Comparison of ENCODE assay signal across 8 cellular contexts in the genomic region with DNA sequence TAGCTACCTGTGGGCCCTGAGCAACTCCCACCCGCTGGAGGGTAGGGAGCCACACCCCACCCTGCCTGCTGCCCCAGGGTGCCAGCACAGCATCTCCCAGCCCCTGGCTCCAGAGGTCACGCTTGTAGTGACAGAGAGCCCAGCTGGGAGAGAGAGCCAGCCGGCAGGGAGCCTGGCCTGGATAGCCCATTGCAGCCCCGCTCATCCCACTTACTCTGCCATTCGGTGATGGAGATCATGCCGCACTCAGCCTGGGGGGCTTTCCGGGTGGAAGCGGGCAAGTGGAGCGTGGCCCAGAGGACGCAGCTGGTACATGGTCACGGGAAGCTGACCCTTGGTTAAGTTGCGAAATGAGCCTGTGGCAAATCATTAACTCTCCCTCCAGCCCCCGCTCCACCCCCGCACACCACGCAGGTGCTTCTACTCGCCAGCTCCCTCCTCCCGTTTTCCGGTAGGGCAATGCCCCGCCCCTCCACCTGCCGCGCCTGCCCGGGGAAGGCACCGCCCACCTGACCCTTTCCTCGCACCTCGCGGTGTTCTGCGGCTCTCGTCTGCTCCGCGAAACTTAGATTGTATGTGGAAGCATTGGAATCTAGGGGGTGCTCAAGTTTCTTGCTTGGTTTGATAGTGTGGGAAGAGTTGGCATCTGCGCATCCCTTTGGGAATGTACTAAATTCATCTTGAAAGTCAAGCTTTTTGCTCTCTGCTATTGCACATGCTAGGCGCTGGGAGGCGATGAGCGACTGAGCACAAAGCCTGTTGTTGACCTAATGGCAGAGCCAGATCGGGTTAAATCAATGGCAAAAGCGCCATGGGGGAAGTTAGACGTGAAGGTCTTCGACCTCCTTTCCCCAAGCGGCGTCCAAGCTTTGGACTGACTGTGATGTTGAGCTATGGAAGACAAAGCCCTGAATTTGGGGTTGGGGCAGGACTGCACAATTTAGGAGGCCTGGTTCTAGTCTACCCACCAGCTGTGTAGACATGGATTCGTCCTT. TPM values are rescaled to one million over a fixed set of nuclear protein-coding genes. Genes with fewer than 3 reads are reported as not detected.
DNase-seq lines count a peak whose midpoint lies in the region; ATAC-seq and TF ChIP-seq lines count a peak whose summit lies in the region.

A gene with protein sequence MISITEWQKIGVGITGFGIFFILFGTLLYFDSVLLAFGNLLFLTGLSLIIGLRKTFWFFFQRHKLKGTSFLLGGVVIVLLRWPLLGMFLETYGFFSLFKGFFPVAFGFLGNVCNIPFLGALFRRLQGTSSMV (minus strand): TSS at position 321 of the 995 bp plus-strand sequence. CDS start 82 bp downstream, at position 239.

- H3K4me1 Mint-ChIP-seq in stimulated activated naive CD8-positive, alpha-beta T cell treated with anti-CD3 and anti-CD28 coated beads, Interleukin-15, Interleukin-2, amounts not matched to agents 100 ng/mL and 50 ng/mL, for 24 hours (ENCODE audit: low read depth): peaks cover 10% of the 10 kb centered on the region

- H3K27me3 Mint-ChIP-seq in stimulated activated naive CD8-positive, alpha-beta T cell treated with anti-CD3 and anti-CD28 coated beads, Interleukin-15, Interleukin-2, amounts not matched to agents 100 ng/mL and 50 ng/mL, for 24 hours: peaks cover 1% of the 10 kb centered on the region

- ATAC-seq in HG02571 (IDR thresholded peaks at IDR 0.05; ENCODE audit: unreplicated experiment) (peak; percentile 73), esophagus mucosa (peak; percentile 77), mucosa of descending colon (peak; percentile 98)

- no peak within 1 kb of the TSS for H3K27ac Mint-ChIP-seq in stimulated activated naive CD8-positive, alpha-beta T cell treated with anti-CD3 and anti-CD28 coated beads, Interleukin-15, Interleukin-2, amounts not matched to agents 100 ng/mL and 50 ng/mL, for 24 hours

- H3K36me3 ChIP-seq in mucosa of descending colon (ENCODE audit: low read depth): no peaks in the 10 kb centered on the region

- TF ChIP-seq CTCF in mucosa of descending colon (IDR thresholded peaks at IDR 0.05): peak; percentile 11

- no peaks in the 10 kb centered on the region for H3K9me3 ChIP-seq in mucosa of descending colon

- peak; percentile 92 for DNase-seq in DMS153 treated with DMSO at 0.1 percent for 48 hours (lab: John Stamatoyannopoulos, UW; ENCODE audit: unreplicated experiment)
- DNase-seq in NCI-H2171 treated with DMSO at 0.1 percent for 48 hours (lab: John Stamatoyannopoulos, UW): peak; percentile 74
- peak; percentile 23 for DNase-seq in activated T-cell treated with anti-CD3 and anti-CD28 coated beads for 24 hours (ENCODE audit: low read depth)
- peak; percentile 90 to 93 (median 90) for DNase-seq in mucosa of descending colon
- DNase-seq in NCI-H446 (lab: John Stamatoyannopoulos, UW): no peak

- peak within 1 kb of the TSS; percentile 58 for H3K4me3 Mint-ChIP-seq in stimulated activated naive CD8-positive, alpha-beta T cell treated with anti-CD3 and anti-CD28 coated beads, Interleukin-15, Interleukin-2, amounts not matched to agents 100 ng/mL and 50 ng/mL, for 24 hours

- no peaks in the 10 kb centered on the region for H3K9me3 Mint-ChIP-seq in stimulated activated naive CD8-positive, alpha-beta T cell treated with anti-CD3 and anti-CD28 coated beads, Interleukin-15, Interleukin-2, amounts not matched to agents 100 ng/mL and 50 ng/mL, for 24 hours

- no peak within 1 kb of the TSS for H3K4me3 ChIP-seq in mucosa of descending colon

- H3K4me1 ChIP-seq in mucosa of descending colon (ENCODE audit: low read depth): peaks cover 2% of the 10 kb centered on the region

- H3K36me3 Mint-ChIP-seq in stimulated activated naive CD8-positive, alpha-beta T cell treated with anti-CD3 and anti-CD28 coated beads, Interleukin-15, Interleukin-2, amounts not matched to agents 100 ng/mL and 50 ng/mL, for 24 hours (ENCODE audit: low read depth): no peaks in the 10 kb centered on the region

- intact Hi-C loops in mucosa of descending colon (cut with DNase I, micrococcal nuclease): loop anchor here in 1 of 2 donors (5.0 kb wide), 1 partner anchor 148 kb away; no protein-coding TSS in a partner anchor

RNA-seq across cellular contexts. Expression of the gene that starts here (rescaled TPM):
- total RNA-seq in esophagus mucosa (not detected), mucosa of descending colon (10 to 100 TPM in 1 of 3 donors, 1 to 10 TPM in 2; 2.5 to 11.4 (median 3.9) TPM)

Comparison
In these comparisons a context has a peak if more than half of its experiments do, and no peak if none do; other contexts are left out.
1. Peak in ATAC-seq in esophagus mucosa; RNA of the gene not detected or under 1 TPM.
2. DNase-seq: peak in DMS153 treated with DMSO at 0.1 percent for 48 hours (single experiment), NCI-H2171 treated with DMSO at 0.1 percent for 48 hours (single experiment), activated T-cell treated with anti-CD3 and anti-CD28 coated beads for 24 hours (single experiment) and mucosa of descending colon (3 of 3); none in NCI-H446 (0 of 2).
3. Peak in every context shown above with its lines, with median percentiles within 50 percentile points of each other: ATAC-seq.